ENCODE assay signal across 10 cellular contexts in the genomic region with DNA sequence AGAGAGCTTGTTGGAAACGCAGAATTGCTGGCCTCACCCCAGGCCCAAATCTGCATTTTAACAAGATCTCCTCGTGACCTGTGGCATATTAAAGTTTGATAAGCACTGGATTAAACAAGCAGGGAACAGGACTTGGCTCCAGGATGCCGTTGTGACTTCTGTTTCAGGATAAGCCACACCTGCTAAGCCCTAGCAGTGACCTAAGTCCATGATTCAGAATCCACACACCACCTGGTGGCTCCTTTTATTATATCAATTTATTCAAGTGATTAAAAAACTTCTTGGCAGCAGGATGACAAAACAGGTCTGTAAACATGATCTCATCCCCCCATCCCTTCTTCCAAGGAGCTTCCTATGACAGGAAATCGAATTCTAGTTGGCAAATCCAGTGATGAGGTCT. TPM values are rescaled to one million over a fixed set of nuclear protein-coding genes. Genes with fewer than 3 reads are reported as not detected.
A peak's percentile ranks its signal among the peaks of the same experiment; 100 is the strongest.
DNase-seq lines count a peak whose midpoint lies in the region; ATAC-seq, FAIRE-seq and TF ChIP-seq lines count a peak whose summit lies in the region.
"Had no signal": no experiment of that assay in that cellular context is flagged by ENCODE, and none has a peak within 500 bp of the region (broad histone marks: within the 10 kb centered on the region; RNA-seq: fewer than 3 reads in every experiment).

No MANE protein-coding gene starts in this region.

- H3K4ac ChIP-seq in neuronal stem cell (ENCODE audit: low read length) (no peak overlapping the region), mesenchymal stem cell (ENCODE audit: low read depth in 1 of 2, low read length in 2 of 2) (no peak overlapping the region)

- peaks cover 2% of the 10 kb centered on the region for H3K79me1 ChIP-seq in neuronal stem cell (ENCODE audit: low read depth, low read length)
- no peaks in the 10 kb centered on the region for H3K79me1 ChIP-seq in mesenchymal stem cell (replicated peaks; ENCODE audit: low read length, poor library complexity, severe bottlenecking)

- no peak overlapping the region for H3K27ac ChIP-seq in right cardiac atrium (ENCODE audit: low read length)
- no peak overlapping the region for H3K27ac ChIP-seq in endothelial cell of umbilical vein (ENCODE audit: insufficient read depth, low read depth, low read length)
- no peak overlapping the region for H3K27ac ChIP-seq in thyroid gland
- no peak overlapping the region for H3K27ac ChIP-seq in neuronal stem cell (replicated peaks; ENCODE audit: low read length)
- no peak overlapping the region for H3K27ac ChIP-seq in mesenchymal stem cell (ENCODE audit: low read length, poor library complexity, severe bottlenecking)
- H3K27ac ChIP-seq: SJSA1 had no signal

- H3K4me2 ChIP-seq in endothelial cell of umbilical vein (ENCODE audit: insufficient read depth, low read length): no peak overlapping the region
- no peak overlapping the region for H3K4me2 ChIP-seq in neuronal stem cell (ENCODE audit: insufficient read depth, low read length, poor library complexity, severe bottlenecking)
- no peak overlapping the region for H3K4me2 ChIP-seq in mesenchymal stem cell (ENCODE audit: low read length, poor library complexity, severe bottlenecking)

- no peak overlapping the region for H3K14ac ChIP-seq in neuronal stem cell (ENCODE audit: low read length)
- H3K14ac ChIP-seq in mesenchymal stem cell (ENCODE audit: low read length in 2 of 2): no peak overlapping the region

- H2BK120ac ChIP-seq in neuronal stem cell (ENCODE audit: low read depth, low read length) (no peak overlapping the region), mesenchymal stem cell (ENCODE audit: low read depth, low read length) (no peak overlapping the region)

- DNase-seq in Right ventricle myocardium superior (no peak), right cardiac atrium (no peak), NCI-H748 (lab: John Stamatoyannopoulos, UW; ENCODE audit: unreplicated experiment) (peak; percentile 35), endothelial cell of umbilical vein (ENCODE audit: low read depth, low spot score) (peak; percentile 31), thyroid gland (peak; percentile 6 to 38), neuronal stem cell (ENCODE audit: low spot score) (no peak), mesenchymal stem cell (no peak), NCI-H187 treated with DMSO at 0.1 percent for 48 hours (lab: John Stamatoyannopoulos, UW) (no peak)
- DNase-seq: stimulated activated naive CD4-positive, alpha-beta T cell treated with Interleukin-2 at 50 U/mL for 16 hours had no signal

- FAIRE-seq in endothelial cell of umbilical vein (lab: Jason Lieb, UNC): no peak

- H3K4me1 ChIP-seq in right cardiac atrium (ENCODE audit: control insufficient read depth, insufficient read depth, low read length) (no peaks in the 10 kb centered on the region), endothelial cell of umbilical vein (ENCODE audit: control insufficient read depth, extremely low read depth, insufficient read depth, low read length) (no peaks in the 10 kb centered on the region), thyroid gland (no peaks in the 10 kb centered on the region), neuronal stem cell (ENCODE audit: control insufficient read depth in 2 of 2, insufficient read depth in 1 of 2, low read depth in 1 of 2, low read length in 2 of 2) (no peaks in the 10 kb centered on the region), mesenchymal stem cell (ENCODE audit: control insufficient read depth, insufficient read depth, low read depth, low read length) (no peaks in the 10 kb centered on the region)
- H3K4me1 ChIP-seq: SJSA1 had no signal

- H3K4me3 ChIP-seq in right cardiac atrium (ENCODE audit: low read length) (no peak overlapping the region), endothelial cell of umbilical vein (replicated peaks in 1 of 3; ENCODE audit: insufficient read depth in 1 of 3, low read depth in 1 of 3, low read length in 3 of 3) (no peak overlapping the region), thyroid gland (replicated peaks in 1 of 3) (no peak overlapping the region), neuronal stem cell (ENCODE audit: low read length in 2 of 2) (no peak overlapping the region), mesenchymal stem cell (ENCODE audit: insufficient read depth in 1 of 2, low read depth in 1 of 2, low read length in 2 of 2) (no peak overlapping the region)
- H3K4me3 ChIP-seq: SJSA1 had no signal

- H3K9ac ChIP-seq in endothelial cell of umbilical vein (replicated peaks; ENCODE audit: extremely low read depth, insufficient read depth, low read length) (no peak overlapping the region), neuronal stem cell (ENCODE audit: low read depth, low read length, poor library complexity) (no peak overlapping the region), mesenchymal stem cell (ENCODE audit: low read length) (no peak overlapping the region)

- intact Hi-C loops in Right ventricle myocardium superior (cut with DNase I): no loop called here
- intact Hi-C loops in right cardiac atrium (cut with DNase I): loop anchor here in 1 of 4 donors (5.0 kb wide), 1 partner anchor 62 kb away; no protein-coding TSS in a partner anchor
- intact Hi-C loops in endothelial cell of umbilical vein (cut with micrococcal nuclease): no loop called here
- intact Hi-C loops in thyroid gland (cut with DNase I): no loop called here

- H2BK5ac ChIP-seq in neuronal stem cell (ENCODE audit: low read length): no peak overlapping the region
- no peak overlapping the region for H2BK5ac ChIP-seq in mesenchymal stem cell (ENCODE audit: low read depth, low read length, poor library complexity, severe bottlenecking)

- H3K9me3 ChIP-seq in right cardiac atrium (ENCODE audit: control insufficient read depth, low read length) (no peaks in the 10 kb centered on the region), endothelial cell of umbilical vein (replicated peaks; ENCODE audit: control insufficient read depth, insufficient read depth, low read length) (no peaks in the 10 kb centered on the region), thyroid gland (no peaks in the 10 kb centered on the region), neuronal stem cell (replicated peaks in 1 of 2; ENCODE audit: control insufficient read depth in 2 of 2, insufficient read depth in 1 of 2, low read depth in 1 of 2, low read length in 2 of 2) (no peaks in the 10 kb centered on the region), mesenchymal stem cell (ENCODE audit: control insufficient read depth, low read length) (no peaks in the 10 kb centered on the region)
- H3K9me3 ChIP-seq: SJSA1 had no signal

- ATAC-seq in Right ventricle myocardium superior (ENCODE audit: poor library complexity) (peak; percentile 57), right cardiac atrium (no peak)

- CTCF ChIA-PET in endothelial cell of umbilical vein (lab: Charles Lee): interaction anchor here (0.6 to 2.0 kb wide), 6 partner anchors 10 to 67 kb away, joined by 3 to 11 read pairs (median 3); partner anchors contain the start of genes NAGPA and SEC14L5

- H4K91ac ChIP-seq in neuronal stem cell (ENCODE audit: low read depth, low read length, poor library complexity) (no peak overlapping the region), mesenchymal stem cell (ENCODE audit: low read length) (no peak overlapping the region)

- no peak overlapping the region for H3K18ac ChIP-seq in neuronal stem cell (ENCODE audit: low read length)
- no peak overlapping the region for H3K18ac ChIP-seq in mesenchymal stem cell (ENCODE audit: low read depth in 1 of 2, low read length in 2 of 2)

- H2AFZ ChIP-seq in endothelial cell of umbilical vein (ENCODE audit: low read depth, low read length) (no peak overlapping the region), neuronal stem cell (ENCODE audit: low read length) (no peak overlapping the region), mesenchymal stem cell (ENCODE audit: low read depth, low read length) (no peak overlapping the region)

- no peaks in the 10 kb centered on the region for H3K9me1 ChIP-seq in endothelial cell of umbilical vein (replicated peaks; ENCODE audit: control insufficient read depth, extremely low read depth, insufficient read depth, low read length)

- TF ChIP-seq CTCF in endothelial cell of umbilical vein (IDR thresholded peaks at IDR 0.05; ENCODE audit: extremely low read depth in 1 of 2, insufficient read depth in 1 of 2, low read depth in 1 of 2, low read length in 2 of 2) (peak in 1 of 2 donors; percentile 10), thyroid gland (IDR thresholded peaks at IDR 0.05) (peak in 2 of 6 experiments; percentile 14 to 19)

- dilution Hi-C loops in endothelial cell of umbilical vein (cut with MboI; ENCODE audit: extremely low pct_ligation_motif_present, low sequenced_read_pairs): no loop called here

- BruUV-seq in endothelial cell of umbilical vein (replicated peaks; lab: Mats Ljungman, UMichigan): no TSS peak

- H3K36me3 ChIP-seq in endothelial cell of umbilical vein (ENCODE audit: control insufficient read depth in 2 of 2, extremely low read depth in 1 of 2, insufficient read depth in 2 of 2, low read length in 2 of 2) (peaks cover 0 to 2% of the 10 kb centered on the region in 2 experiments), thyroid gland (no peaks in the 10 kb centered on the region), neuronal stem cell (replicated peaks in 1 of 2; ENCODE audit: control insufficient read depth in 2 of 2, insufficient read depth in 2 of 2, low read length in 2 of 2) (no peaks in the 10 kb centered on the region), mesenchymal stem cell (ENCODE audit: control insufficient read depth in 1 of 2, insufficient read depth in 2 of 2, low read depth in 1 of 2, low read length in 2 of 2) (peaks cover 15 to 30% of the 10 kb centered on the region in 2 experiments)
- H3K36me3 ChIP-seq: SJSA1 had no signal

- H2AK5ac ChIP-seq in neuronal stem cell (ENCODE audit: low read depth, low read length) (no peak overlapping the region), mesenchymal stem cell (ENCODE audit: low read length, severe bottlenecking) (no peak overlapping the region)

- POLR2A ChIA-PET in endothelial cell of umbilical vein (lab: Charles Lee): interaction anchor here (0.6 to 1.1 kb wide), 2 partner anchors 23 to 37 kb away, joined by 3 to 6 read pairs; no protein-coding TSS in a partner anchor

- H4K20me1 ChIP-seq in endothelial cell of umbilical vein (replicated peaks; ENCODE audit: control insufficient read depth, extremely low read depth, insufficient read depth, low read length): no peaks in the 10 kb centered on the region

- WGBS in right cardiac atrium: 54% methylated on average over 4 of the region's 4 CpGs
- 49 to 59% methylated on average over 4 of the region's 4 CpGs for WGBS in thyroid gland, 2 donors
- WGBS in neuronal stem cell (ENCODE audit: extremely low coverage in 2 of 2, insufficient read length in 2 of 2, insufficient replicate concordance in 1 of 2), 2 donors: no CpG with 5 or more reads among the region's 4 CpGs
- 88% methylated on average over 4 of the region's 4 CpGs for WGBS in mesenchymal stem cell

- no peak overlapping the region for H2BK15ac ChIP-seq in neuronal stem cell (ENCODE audit: low read length)
- no peak overlapping the region for H2BK15ac ChIP-seq in mesenchymal stem cell (ENCODE audit: low read depth, poor library complexity, severe bottlenecking)

- H3K23ac ChIP-seq in neuronal stem cell (ENCODE audit: low read depth, low read length, poor library complexity): no peak overlapping the region
- H3K23ac ChIP-seq in mesenchymal stem cell (ENCODE audit: low read length in 2 of 2): no peak overlapping the region

- no peaks in the 10 kb centered on the region for H3K79me2 ChIP-seq in endothelial cell of umbilical vein (ENCODE audit: control insufficient read depth, insufficient read depth, low read length)

- H2BK12ac ChIP-seq in neuronal stem cell (ENCODE audit: low read length) (no peak overlapping the region), mesenchymal stem cell (ENCODE audit: low read length in 2 of 2) (no peak overlapping the region)

- H3K27me3 ChIP-seq in right cardiac atrium (ENCODE audit: control insufficient read depth, insufficient read depth): no peaks in the 10 kb centered on the region
- H3K27me3 ChIP-seq in endothelial cell of umbilical vein (ENCODE audit: control insufficient read depth in 2 of 2, insufficient read depth in 2 of 2, low read length in 2 of 2): no peaks in the 10 kb centered on the region
- H3K27me3 ChIP-seq in thyroid gland: no peaks in the 10 kb centered on the region
- H3K27me3 ChIP-seq in neuronal stem cell (ENCODE audit: control insufficient read depth in 3 of 3, insufficient read depth in 3 of 3, low read depth in 1 of 3, low read length in 3 of 3): peaks cover 0 to 2% (median 0%) of the 10 kb centered on the region in 3 experiments
- peaks cover 10 to 29% of the 10 kb centered on the region in 2 experiments for H3K27me3 ChIP-seq in mesenchymal stem cell (ENCODE audit: control insufficient read depth in 1 of 2, insufficient read depth in 1 of 2, low read length in 2 of 2)
- H3K27me3 ChIP-seq: SJSA1 had no signal

- TF ChIP-seq POLR2A in endothelial cell of umbilical vein (IDR thresholded peaks at IDR 0.05; ENCODE audit: low read depth, low read length) (no peak), thyroid gland (IDR thresholded peaks at IDR 0.05) (no peak)

- H4K8ac ChIP-seq in neuronal stem cell (ENCODE audit: low read depth, low read length): no peak overlapping the region
- H4K8ac ChIP-seq in mesenchymal stem cell (ENCODE audit: low read length): no peak overlapping the region

RNA-seq across cellular contexts. Expression of gene NAGPA, which starts 9.1 kb away (rescaled TPM):
- 7.1 TPM for total RNA-seq in Right ventricle myocardium superior
- total RNA-seq in right cardiac atrium: 10 to 100 TPM in 1 of 4 donors, 1 to 10 TPM in 3; 6.0 to 10.0 (median 7.8) TPM
- polyA plus RNA-seq in right cardiac atrium: 5.3 TPM
- total RNA-seq in endothelial cell of umbilical vein: 26.3 and 29.9 TPM in 2 replicates
- 29.6 and 35.2 TPM in 2 replicates for polyA plus RNA-seq in endothelial cell of umbilical vein
- 18.0 and 25.4 TPM in 2 replicates for polyA plus RNA-seq in endothelial cell of umbilical vein (2011; cell fraction: cytosol; rRNA removed)
- polyA plus RNA-seq in endothelial cell of umbilical vein (2011; cell fraction: nucleus; rRNA removed): 31.5 and 35.7 TPM in 2 replicates
- polyA plus RNA-seq in endothelial cell of umbilical vein (2012): 17.0 and 23.4 TPM in 2 replicates
- 17.2 and 18.0 TPM in 2 replicates for polyA minus RNA-seq in endothelial cell of umbilical vein
- 11.9 TPM for polyA minus RNA-seq in endothelial cell of umbilical vein (2011; cell fraction: cytosol; rRNA and poly(A)+ RNA removed)
- 12.4 and 13.3 TPM in 2 replicates for polyA minus RNA-seq in endothelial cell of umbilical vein (2011; cell fraction: nucleus; rRNA and poly(A)+ RNA removed)
- 10 to 100 TPM; 26.0 to 46.8 (median 30.8) TPM for total RNA-seq in thyroid gland
- polyA plus RNA-seq in neuronal stem cell (2013, experiment 1 of 2): 3.1 TPM
- polyA plus RNA-seq in neuronal stem cell (2013, experiment 2 of 2): 2.7 TPM
- 12.3 TPM for polyA plus RNA-seq in mesenchymal stem cell (2013, experiment 1 of 2)
- 13.2 TPM for polyA plus RNA-seq in mesenchymal stem cell (2013, experiment 2 of 2)

RNA-seq across cellular contexts. Expression of gene C16orf89, which starts 41.1 kb away (rescaled TPM):
- total RNA-seq in Right ventricle myocardium superior: 6.1 TPM
- 1 to 10 TPM; 3.2 to 9.7 (median 6.8) TPM for total RNA-seq in right cardiac atrium
- 10.9 TPM for polyA plus RNA-seq in right cardiac atrium
- not detected in 2 replicates for total RNA-seq in endothelial cell of umbilical vein
- polyA plus RNA-seq in endothelial cell of umbilical vein: not detected in 2 replicates
- polyA plus RNA-seq in endothelial cell of umbilical vein (2011; cell fraction: cytosol; rRNA removed): not detected in 2 replicates
- not detected in 2 replicates for polyA plus RNA-seq in endothelial cell of umbilical vein (2011; cell fraction: nucleus; rRNA removed)
- not detected in 2 replicates for polyA plus RNA-seq in endothelial cell of umbilical vein (2012)
- polyA minus RNA-seq in endothelial cell of umbilical vein: not detected in 2 replicates
- polyA minus RNA-seq in endothelial cell of umbilical vein (2011; cell fraction: cytosol; rRNA and poly(A)+ RNA removed): not detected
- polyA minus RNA-seq in endothelial cell of umbilical vein (2011; cell fraction: nucleus; rRNA and poly(A)+ RNA removed): not detected in 2 replicates
- total RNA-seq in thyroid gland: 100 to 1,000 TPM; 172 to 385 (median 287) TPM
- 0.52 TPM for polyA plus RNA-seq in neuronal stem cell (2013, experiment 1 of 2)
- polyA plus RNA-seq in neuronal stem cell (2013, experiment 2 of 2): 0.72 TPM
- 0.17 TPM for polyA plus RNA-seq in mesenchymal stem cell (2013, experiment 1 of 2)
- polyA plus RNA-seq in mesenchymal stem cell (2013, experiment 2 of 2): 0.22 TPM
- total RNA-seq: SJSA1 had no signal

RNA-seq across cellular contexts. Expression of gene ALG1, which starts 47.0 kb away (rescaled TPM):
- total RNA-seq in Right ventricle myocardium superior: 8.5 TPM
- 10 to 100 TPM in 2 of 4 donors, 1 to 10 TPM in 2; 9.3 to 11.4 (median 10.1) TPM for total RNA-seq in right cardiac atrium
- 8.0 TPM for polyA plus RNA-seq in right cardiac atrium
- total RNA-seq in endothelial cell of umbilical vein: 33.7 and 37.1 TPM in 2 replicates
- 43.7 and 46.0 TPM in 2 replicates for polyA plus RNA-seq in endothelial cell of umbilical vein
- polyA plus RNA-seq in endothelial cell of umbilical vein (2011; cell fraction: cytosol; rRNA removed): 32.5 and 36.3 TPM in 2 replicates
- polyA plus RNA-seq in endothelial cell of umbilical vein (2011; cell fraction: nucleus; rRNA removed): 23.9 and 25.9 TPM in 2 replicates
- polyA plus RNA-seq in endothelial cell of umbilical vein (2012): 24.7 and 30.4 TPM in 2 replicates
- polyA minus RNA-seq in endothelial cell of umbilical vein: 50.6 and 55.8 TPM in 2 replicates
- polyA minus RNA-seq in endothelial cell of umbilical vein (2011; cell fraction: cytosol; rRNA and poly(A)+ RNA removed): 34.8 TPM
- polyA minus RNA-seq in endothelial cell of umbilical vein (2011; cell fraction: nucleus; rRNA and poly(A)+ RNA removed): 14.8 and 17.8 TPM in 2 replicates
- total RNA-seq in thyroid gland: 10 to 100 TPM; 27.3 to 47.1 (median 43.0) TPM
- polyA plus RNA-seq in neuronal stem cell (2013, experiment 1 of 2): 7.9 TPM
- polyA plus RNA-seq in neuronal stem cell (2013, experiment 2 of 2): 8.4 TPM
- 30.9 TPM for polyA plus RNA-seq in mesenchymal stem cell (2013, experiment 1 of 2)
- 32.6 TPM for polyA plus RNA-seq in mesenchymal stem cell (2013, experiment 2 of 2)

Comparison
In these comparisons a context has a peak if more than half of its experiments do, and no peak if none do; other contexts are left out.
1. DNase-seq: peak in NCI-H748 (single experiment), endothelial cell of umbilical vein (single experiment) and thyroid gland (2 of 2); none in Right ventricle myocardium superior (single experiment), right cardiac atrium (0 of 3), neuronal stem cell (single experiment), mesenchymal stem cell (single experiment) and NCI-H187 treated with DMSO at 0.1 percent for 48 hours (single experiment).
2. RNA of gene C16orf89, which starts 41.1 kb away (total RNA-seq): 172 to 385 TPM in thyroid gland; 3.2 to 9.7 TPM in right cardiac atrium, 6.1 TPM in Right ventricle myocardium superior (single experiment) and not detected in endothelial cell of umbilical vein; every median in the first group is over 10 times any median in the second.